18 cellular contexts compared by ENCODE assay signal in genomic region chr2:172613035-172613434, GRCh38. TPM values are rescaled to one million over a fixed set of nuclear protein-coding genes. Genes with fewer than 3 reads are reported as not detected.
DNase-seq lines count a peak whose midpoint lies in the region; ATAC-seq and TF ChIP-seq lines count a peak whose summit lies in the region.
"Had no signal": no experiment of that assay in that cellular context is flagged by ENCODE, and none has a peak within 500 bp of the region (broad histone marks: within the 10 kb centered on the region; RNA-seq: fewer than 3 reads in every experiment).

No MANE protein-coding gene starts in this region.

- H3K27ac ChIP-seq in hepatocyte = peak overlapping the region; percentile 59
- H3K27ac ChIP-seq: coronary artery, HL-60, parathyroid adenoma, PC-9, spleen had no signal

- H4K20me1 ChIP-seq in hepatocyte (ENCODE audit: insufficient read depth, poor library complexity, severe bottlenecking) = no peaks in the 10 kb centered on the region

- no peak overlapping the region for H3K4me2 ChIP-seq in hepatocyte
- H3K4me2 ChIP-seq: PC-9 had no signal

- no peak overlapping the region for H2AFZ ChIP-seq in hepatocyte
- H2AFZ ChIP-seq: parathyroid adenoma, PC-9 had no signal

- ATAC-seq in SK-N-SH treated with all-trans-retinoic acid at 6 μM for 48 hours (peak; percentile 51), omental fat pad (ENCODE audit: low FRiP score) (no peak), GM18909 (IDR thresholded peaks at IDR 0.05; ENCODE audit: poor library complexity, unreplicated experiment) (no peak), GM21786 (IDR thresholded peaks at IDR 0.05; ENCODE audit: unreplicated experiment) (no peak), HG02610 (IDR thresholded peaks at IDR 0.05; ENCODE audit: unreplicated experiment) (no peak)

- H3K36me3 ChIP-seq in hepatocyte (replicated peaks; ENCODE audit: insufficient read depth, low read depth) = no peaks in the 10 kb centered on the region

- POLR2A ChIA-PET in HEK293T (lab: Yijun Ruan, JAX) = no interaction called here

- DNase-seq in AG10803 (ENCODE audit: low read depth) = peak; percentile 19
- peak; percentile 8 for DNase-seq in HEK293T (ENCODE audit: extremely low spot score)
- peak; percentile 37 for DNase-seq in hepatocyte (ENCODE audit: low spot score)
- no peak for DNase-seq in omental fat pad (ENCODE audit: low spot score)
- DNase-seq: erythroblast; KG1; NCI-H1417 treated with DMSO at 0.1 percent for 48 hours; PC-9; spleen; stimulated activated naive CD4-positive, alpha-beta T cell; SW 1271 had no signal

- TF ChIP-seq CTCF in AG10803 (conservative IDR thresholded peaks at IDR 0.05; ENCODE audit: low read length) (no peak), hepatocyte (IDR thresholded peaks at IDR 0.05; ENCODE audit: poor library complexity) (no peak), omental fat pad (IDR thresholded peaks at IDR 0.05) (no peak)

- H3K9me3 ChIP-seq in hepatocyte (ENCODE audit: low read depth) = no peaks in the 10 kb centered on the region
- H3K9me3 ChIP-seq: spleen had no signal

- H3K79me2 ChIP-seq in hepatocyte = no peaks in the 10 kb centered on the region
- H3K79me2 ChIP-seq: parathyroid adenoma had no signal

- no peaks in the 10 kb centered on the region for H3K27me3 ChIP-seq in hepatocyte
- H3K27me3 ChIP-seq: spleen had no signal

- H3K4me1 ChIP-seq in hepatocyte (ENCODE audit: insufficient read depth) = peaks cover 6% of the 10 kb centered on the region
- H3K4me1 ChIP-seq: parathyroid adenoma, spleen had no signal

- CTCF ChIA-PET in HEK293T (lab: Yijun Ruan, JAX) = no interaction called here

- H3K4me3 ChIP-seq in AG10803 (ENCODE audit: low read length) (no peak overlapping the region), hepatocyte (no peak overlapping the region)
- H3K4me3 ChIP-seq: coronary artery, PC-9, spleen had no signal

- WGBS in hepatocyte (ENCODE audit: low lambda C conversion rate, missing lambda C conversion rate) = 62% methylated on average over 4 of the region's 4 CpGs

- H3K9me2 ChIP-seq in hepatocyte (replicated peaks; ENCODE audit: insufficient read depth) = no peaks in the 10 kb centered on the region

TF ChIP-seq in HEK293T, 16 proteins besides CTCF, POLR2A, EP300 and RAD21:
- TF ChIP-seq ELF4 (IDR thresholded peaks at IDR 0.05) (no peak), HDGF (IDR thresholded peaks at IDR 0.05; ENCODE audit: borderline replicate concordance) (no peak), FOXA1 (IDR thresholded peaks at IDR 0.05) (no peak), ZNF384 (IDR thresholded peaks at IDR 0.05) (no peak), FOXK2 (IDR thresholded peaks at IDR 0.05) (no peak), TARDBP (IDR thresholded peaks at IDR 0.05) (no peak), SUZ12 (IDR thresholded peaks at IDR 0.05) (no peak)
- TF ChIP-seq, protein P1, sequence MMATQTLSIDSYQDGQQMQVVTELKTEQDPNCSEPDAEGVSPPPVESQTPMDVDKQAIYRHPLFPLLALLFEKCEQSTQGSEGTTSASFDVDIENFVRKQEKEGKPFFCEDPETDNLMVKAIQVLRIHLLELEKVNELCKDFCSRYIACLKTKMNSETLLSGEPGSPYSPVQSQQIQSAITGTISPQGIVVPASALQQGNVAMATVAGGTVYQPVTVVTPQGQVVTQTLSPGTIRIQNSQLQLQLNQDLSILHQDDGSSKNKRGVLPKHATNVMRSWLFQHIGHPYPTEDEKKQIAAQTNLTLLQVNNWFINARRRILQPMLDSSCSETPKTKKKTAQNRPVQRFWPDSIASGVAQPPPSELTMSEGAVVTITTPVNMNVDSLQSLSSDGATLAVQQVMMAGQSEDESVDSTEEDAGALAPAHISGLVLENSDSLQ (IDR thresholded peaks at IDR 0.05) = no peak

TF ChIP-seq in SK-N-SH treated with all-trans-retinoic acid at 6 μM for 48 hours, 23 proteins besides CTCF, POLR2A, EP300 and RAD21:
- no peak for TF ChIP-seq TCF4 (CRISPR knock-in tag; IDR thresholded peaks at IDR 0.05; ENCODE audit: borderline replicate concordance)
- TF ChIP-seq CSDC2 (CRISPR knock-in tag; IDR thresholded peaks at IDR 0.05) = no peak
TF ChIP-seq in SK-N-SH treated with all-trans-retinoic acid at 6 μM for 48 hours: peak in this region for 0.

RNA-seq across cellular contexts. Expression of gene PDK1, which starts 57.1 kb away (rescaled TPM):
- total RNA-seq in hepatocyte = 10.2 and 13.1 TPM in 2 replicates
- polyA plus RNA-seq in hepatocyte = 8.0 and 15.8 TPM in 2 replicates
- 10 to 100 TPM; 12.0 to 18.8 (median 16.8) TPM for total RNA-seq in omental fat pad
